Comparison of ENCODE assay signal across 19 cellular contexts in the genomic region with DNA sequence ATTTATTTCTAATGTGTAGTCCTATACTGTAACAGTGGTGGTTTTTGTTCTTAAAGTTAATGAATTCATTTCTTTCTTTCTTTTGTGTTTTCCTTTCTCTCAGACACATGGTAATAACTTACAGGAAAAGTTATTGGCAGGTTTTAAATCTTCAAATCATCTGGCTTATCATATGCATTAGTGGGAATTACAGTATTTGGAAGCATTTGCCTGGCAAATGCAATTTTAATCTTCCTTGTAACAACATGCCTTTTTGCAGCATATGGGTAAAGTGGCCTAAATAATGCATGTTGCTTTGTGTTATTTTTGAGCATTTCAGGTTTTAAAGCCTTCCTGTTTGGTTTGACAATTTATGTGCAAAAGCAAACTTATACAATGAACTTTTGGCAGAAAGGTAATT.
"Had no signal": no experiment of that assay in that cellular context is flagged by ENCODE, and none has a peak within 500 bp of the region (broad histone marks: within the 10 kb centered on the region; RNA-seq: fewer than 3 reads in every experiment).

No MANE protein-coding gene starts in this region.

- DNase-seq: activated CD8-positive, alpha-beta memory T cell treated with anti-CD3 and anti-CD28 coated beads for 24 hours; activated CD8-positive, alpha-beta memory T cell treated with anti-CD3 and anti-CD28 coated beads, Interleukin-2, amount 50 U/mL, for 48 hours; activated effector memory CD4-positive, alpha-beta T cell treated with Interleukin-2 at 50 U/mL for 16 hours; activated naive CD4-positive, alpha-beta T cell treated with anti-CD3 and anti-CD28 coated beads, Interleukin-2, amount 10 ng/mL, durations not matched to agents 7 days and 5 days; activated T-cell treated with anti-CD3 and anti-CD28 coated beads, Interleukin-2, amount 50 U/mL, for 48 hours; adrenal gland; effector memory CD4-positive, alpha-beta T cell; foreskin fibroblast; glutamatergic neuron; hypothalamus; lower lobe of right lung; midbrain; nephron progenitor cell; occipital lobe; retina; stimulated activated CD4-positive, alpha-beta T cell treated with anti-CD3 and anti-CD28 coated beads, Interleukin-2, amount 100 ng/mL, for 48 hours; stimulated activated naive CD8-positive, alpha-beta T cell treated with anti-CD3 and anti-CD28 coated beads, Interleukin-15, amount 100 ng/mL, for 72 hours; T1000 had no signal

- H3K9me3 ChIP-seq: adrenal gland, lower lobe of right lung had no signal

- H3K4me3 ChIP-seq: adrenal gland, lower lobe of right lung had no signal

- ATAC-seq: activated CD4-positive, CD25-positive, alpha-beta regulatory T cell treated with anti-CD3 and anti-CD28 coated beads, Interleukin-2, amount 50 U/mL, for 24 hours; lower lobe of right lung; stimulated activated naive CD8-positive, alpha-beta T cell treated with anti-CD3 and anti-CD28 coated beads, Interleukin-15, amount 100 ng/mL, for 72 hours had no signal

- H3K36me3 ChIP-seq: adrenal gland had no signal

- H3K27ac ChIP-seq: adrenal gland, lower lobe of right lung had no signal

- H3K27me3 ChIP-seq: adrenal gland had no signal
